1 cellular context compared by ENCODE assay signal in the genomic region with DNA sequence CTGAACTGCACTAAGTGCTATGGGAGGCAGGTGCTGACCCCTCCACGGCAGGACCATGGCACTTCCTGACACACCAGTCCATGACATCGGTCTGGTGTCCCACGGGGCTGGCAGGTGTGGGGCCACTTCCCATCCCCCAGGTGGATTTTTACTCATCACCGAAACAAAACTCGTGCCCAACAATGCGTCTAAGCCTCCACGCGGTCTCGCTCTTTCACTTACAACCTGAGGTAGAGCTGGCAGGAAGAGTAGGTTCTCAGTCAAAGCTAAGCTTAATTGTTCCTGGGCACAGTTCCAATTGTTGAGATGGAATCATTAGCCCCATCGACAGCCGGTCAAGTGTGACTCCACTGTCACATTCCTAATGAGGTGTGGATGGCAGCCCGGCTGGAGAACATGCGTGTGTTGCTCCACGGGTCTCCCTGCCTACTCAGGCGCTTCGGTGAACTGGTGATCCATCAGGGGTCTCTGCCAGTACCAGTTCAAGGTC.
TF ChIP-seq lines count a peak whose summit lies in the region.

No MANE protein-coding gene starts in this region.

TF ChIP-seq in GM23338, 12 proteins besides CTCF, POLR2A, EP300 and RAD21 (continued from another document):
- TF ChIP-seq, protein P1, sequence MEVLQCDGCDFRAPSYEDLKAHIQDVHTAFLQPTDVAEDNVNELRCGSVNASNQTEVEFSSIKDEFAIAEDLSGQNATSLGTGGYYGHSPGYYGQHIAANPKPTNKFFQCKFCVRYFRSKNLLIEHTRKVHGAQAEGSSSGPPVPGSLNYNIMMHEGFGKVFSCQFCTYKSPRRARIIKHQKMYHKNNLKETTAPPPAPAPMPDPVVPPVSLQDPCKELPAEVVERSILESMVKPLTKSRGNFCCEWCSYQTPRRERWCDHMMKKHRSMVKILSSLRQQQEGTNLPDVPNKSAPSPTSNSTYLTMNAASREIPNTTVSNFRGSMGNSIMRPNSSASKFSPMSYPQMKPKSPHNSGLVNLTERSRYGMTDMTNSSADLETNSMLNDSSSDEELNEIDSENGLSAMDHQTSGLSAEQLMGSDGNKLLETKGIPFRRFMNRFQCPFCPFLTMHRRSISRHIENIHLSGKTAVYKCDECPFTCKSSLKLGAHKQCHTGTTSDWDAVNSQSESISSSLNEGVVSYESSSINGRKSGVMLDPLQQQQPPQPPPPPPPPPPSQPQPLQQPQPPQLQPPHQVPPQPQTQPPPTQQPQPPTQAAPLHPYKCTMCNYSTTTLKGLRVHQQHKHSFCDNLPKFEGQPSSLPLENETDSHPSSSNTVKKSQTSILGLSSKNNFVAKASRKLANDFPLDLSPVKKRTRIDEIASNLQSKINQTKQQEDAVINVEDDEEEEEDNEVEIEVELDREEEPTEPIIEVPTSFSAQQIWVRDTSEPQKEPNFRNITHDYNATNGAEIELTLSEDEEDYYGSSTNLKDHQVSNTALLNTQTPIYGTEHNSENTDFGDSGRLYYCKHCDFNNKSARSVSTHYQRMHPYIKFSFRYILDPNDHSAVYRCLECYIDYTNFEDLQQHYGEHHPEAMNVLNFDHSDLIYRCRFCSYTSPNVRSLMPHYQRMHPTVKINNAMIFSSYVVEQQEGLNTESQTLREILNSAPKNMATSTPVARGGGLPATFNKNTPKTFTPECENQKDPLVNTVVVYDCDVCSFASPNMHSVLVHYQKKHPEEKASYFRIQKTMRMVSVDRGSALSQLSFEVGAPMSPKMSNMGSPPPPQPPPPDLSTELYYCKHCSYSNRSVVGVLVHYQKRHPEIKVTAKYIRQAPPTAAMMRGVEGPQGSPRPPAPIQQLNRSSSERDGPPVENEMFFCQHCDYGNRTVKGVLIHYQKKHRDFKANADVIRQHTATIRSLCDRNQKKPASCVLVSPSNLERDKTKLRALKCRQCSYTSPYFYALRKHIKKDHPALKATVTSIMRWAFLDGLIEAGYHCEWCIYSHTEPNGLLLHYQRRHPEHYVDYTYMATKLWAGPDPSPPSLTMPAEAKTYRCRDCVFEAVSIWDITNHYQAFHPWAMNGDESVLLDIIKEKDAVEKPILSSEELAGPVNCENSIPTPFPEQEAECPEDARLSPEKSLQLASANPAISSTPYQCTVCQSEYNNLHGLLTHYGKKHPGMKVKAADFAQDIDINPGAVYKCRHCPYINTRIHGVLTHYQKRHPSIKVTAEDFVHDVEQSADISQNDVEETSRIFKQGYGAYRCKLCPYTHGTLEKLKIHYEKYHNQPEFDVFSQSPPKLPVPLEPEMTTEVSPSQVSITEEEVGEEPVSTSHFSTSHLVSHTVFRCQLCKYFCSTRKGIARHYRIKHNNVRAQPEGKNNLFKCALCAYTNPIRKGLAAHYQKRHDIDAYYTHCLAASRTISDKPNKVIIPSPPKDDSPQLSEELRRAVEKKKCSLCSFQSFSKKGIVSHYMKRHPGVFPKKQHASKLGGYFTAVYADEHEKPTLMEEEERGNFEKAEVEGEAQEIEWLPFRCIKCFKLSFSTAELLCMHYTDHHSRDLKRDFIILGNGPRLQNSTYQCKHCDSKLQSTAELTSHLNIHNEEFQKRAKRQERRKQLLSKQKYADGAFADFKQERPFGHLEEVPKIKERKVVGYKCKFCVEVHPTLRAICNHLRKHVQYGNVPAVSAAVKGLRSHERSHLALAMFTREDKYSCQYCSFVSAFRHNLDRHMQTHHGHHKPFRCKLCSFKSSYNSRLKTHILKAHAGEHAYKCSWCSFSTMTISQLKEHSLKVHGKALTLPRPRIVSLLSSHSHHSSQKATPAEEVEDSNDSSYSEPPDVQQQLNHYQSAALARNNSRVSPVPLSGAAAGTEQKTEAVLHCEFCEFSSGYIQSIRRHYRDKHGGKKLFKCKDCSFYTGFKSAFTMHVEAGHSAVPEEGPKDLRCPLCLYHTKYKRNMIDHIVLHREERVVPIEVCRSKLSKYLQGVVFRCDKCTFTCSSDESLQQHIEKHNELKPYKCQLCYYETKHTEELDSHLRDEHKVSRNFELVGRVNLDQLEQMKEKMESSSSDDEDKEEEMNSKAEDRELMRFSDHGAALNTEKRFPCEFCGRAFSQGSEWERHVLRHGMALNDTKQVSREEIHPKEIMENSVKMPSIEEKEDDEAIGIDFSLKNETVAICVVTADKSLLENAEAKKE (CRISPR knock-in tag; IDR thresholded peaks at IDR 0.05), result no peak
- TF ChIP-seq ZNF331 (CRISPR knock-in tag; IDR thresholded peaks at IDR 0.05; ENCODE audit: low read depth), result no peak
- TF ChIP-seq, protein P2, sequence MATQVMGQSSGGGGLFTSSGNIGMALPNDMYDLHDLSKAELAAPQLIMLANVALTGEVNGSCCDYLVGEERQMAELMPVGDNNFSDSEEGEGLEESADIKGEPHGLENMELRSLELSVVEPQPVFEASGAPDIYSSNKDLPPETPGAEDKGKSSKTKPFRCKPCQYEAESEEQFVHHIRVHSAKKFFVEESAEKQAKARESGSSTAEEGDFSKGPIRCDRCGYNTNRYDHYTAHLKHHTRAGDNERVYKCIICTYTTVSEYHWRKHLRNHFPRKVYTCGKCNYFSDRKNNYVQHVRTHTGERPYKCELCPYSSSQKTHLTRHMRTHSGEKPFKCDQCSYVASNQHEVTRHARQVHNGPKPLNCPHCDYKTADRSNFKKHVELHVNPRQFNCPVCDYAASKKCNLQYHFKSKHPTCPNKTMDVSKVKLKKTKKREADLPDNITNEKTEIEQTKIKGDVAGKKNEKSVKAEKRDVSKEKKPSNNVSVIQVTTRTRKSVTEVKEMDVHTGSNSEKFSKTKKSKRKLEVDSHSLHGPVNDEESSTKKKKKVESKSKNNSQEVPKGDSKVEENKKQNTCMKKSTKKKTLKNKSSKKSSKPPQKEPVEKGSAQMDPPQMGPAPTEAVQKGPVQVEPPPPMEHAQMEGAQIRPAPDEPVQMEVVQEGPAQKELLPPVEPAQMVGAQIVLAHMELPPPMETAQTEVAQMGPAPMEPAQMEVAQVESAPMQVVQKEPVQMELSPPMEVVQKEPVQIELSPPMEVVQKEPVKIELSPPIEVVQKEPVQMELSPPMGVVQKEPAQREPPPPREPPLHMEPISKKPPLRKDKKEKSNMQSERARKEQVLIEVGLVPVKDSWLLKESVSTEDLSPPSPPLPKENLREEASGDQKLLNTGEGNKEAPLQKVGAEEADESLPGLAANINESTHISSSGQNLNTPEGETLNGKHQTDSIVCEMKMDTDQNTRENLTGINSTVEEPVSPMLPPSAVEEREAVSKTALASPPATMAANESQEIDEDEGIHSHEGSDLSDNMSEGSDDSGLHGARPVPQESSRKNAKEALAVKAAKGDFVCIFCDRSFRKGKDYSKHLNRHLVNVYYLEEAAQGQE (IDR thresholded peaks at IDR 0.05; ENCODE audit: unreplicated experiment), result no peak
- no peak for TF ChIP-seq NANOG (IDR thresholded peaks at IDR 0.05; ENCODE audit: borderline replicate concordance)
- no peak for TF ChIP-seq POLR2AphosphoS5 (IDR thresholded peaks at IDR 0.05; ENCODE audit: low read depth)
